Comparison of ENCODE assay signal across 1 cellular context in genomic region chr10:75071164-75071489, GRCh38.
TF ChIP-seq lines count a peak whose summit lies in the region.

No MANE protein-coding gene starts in this region.

TF ChIP-seq in IMR-90, 13 proteins besides CTCF, POLR2A, EP300 and RAD21 (continued from another document):
- TF ChIP-seq MAFK (IDR thresholded peaks at IDR 0.05; ENCODE audit: low read depth, low read length) (no peak), FOS (IDR thresholded peaks at IDR 0.05; ENCODE audit: low read depth, low read length) (no peak), ELK1 (IDR thresholded peaks at IDR 0.05; ENCODE audit: borderline replicate concordance, low read depth, low read length) (no peak)
